ENCODE assay signal across 1 cellular context in genomic region chr13:40777957-40778235, GRCh38.
TF ChIP-seq lines count a peak whose summit lies in the region.

No MANE protein-coding gene starts in this region.

TF ChIP-seq in K562, 482 proteins besides CTCF, POLR2A, EP300 and RAD21:
- no peak for TF ChIP-seq PML (IDR thresholded peaks at IDR 0.05; ENCODE audit: low read length)
- no peak for TF ChIP-seq ZNF398 (CRISPR knock-in tag; IDR thresholded peaks at IDR 0.05)
